Comparison of ENCODE assay signal across 3 cellular contexts in genomic region chr10:73836427-73836826, GRCh38.
A peak's percentile ranks its signal among the peaks of the same experiment; 100 is the strongest.
TF ChIP-seq lines count a peak whose summit lies in the region.

No MANE protein-coding gene starts in this region.

TF ChIP-seq in liver, 16 proteins besides CTCF, POLR2A, EP300 and RAD21:
- no peak for TF ChIP-seq TAF1 (conservative IDR thresholded peaks at IDR 0.05)
- TF ChIP-seq EGR1 (IDR thresholded peaks at IDR 0.05; ENCODE audit: low read depth in 2 of 2): no peak
- no peak for TF ChIP-seq ATF3 (IDR thresholded peaks at IDR 0.05)
- TF ChIP-seq HNF4G (IDR thresholded peaks at IDR 0.05): no peak
- TF ChIP-seq GABPA (IDR thresholded peaks at IDR 0.05 in 1 of 2, conservative IDR thresholded peaks at IDR 0.05 in 1 of 2): no peak
- TF ChIP-seq SP1 (IDR thresholded peaks at IDR 0.05): no peak
- peak; percentile 55 for TF ChIP-seq FOXA2 (IDR thresholded peaks at IDR 0.05)
TF ChIP-seq in liver: peak in this region for 1.

TF ChIP-seq in HepG2, 621 proteins besides CTCF, POLR2A, EP300 and RAD21:
- TF ChIP-seq SP2 (CRISPR knock-in tag; IDR thresholded peaks at IDR 0.05) (no peak), ZNF713 (CRISPR knock-in tag; IDR thresholded peaks at IDR 0.05) (no peak), NFYC (CRISPR knock-in tag; IDR thresholded peaks at IDR 0.05) (no peak), MNT (IDR thresholded peaks at IDR 0.05) (no peak), PHF5A (CRISPR knock-in tag; IDR thresholded peaks at IDR 0.05; ENCODE audit: low read depth, unreplicated experiment) (no peak), NAIF1 (CRISPR knock-in tag; IDR thresholded peaks at IDR 0.05; ENCODE audit: borderline replicate concordance) (no peak), E2F2 (CRISPR knock-in tag; IDR thresholded peaks at IDR 0.05; ENCODE audit: borderline replicate concordance) (no peak), KMT2B (CRISPR knock-in tag; IDR thresholded peaks at IDR 0.05) (no peak)

TF ChIP-seq in GM12891, 5 proteins besides CTCF, POLR2A, EP300 and RAD21:
- no peak for TF ChIP-seq TAF1 (IDR thresholded peaks at IDR 0.05; ENCODE audit: low read depth, low read length)
